In the genomic region with DNA sequence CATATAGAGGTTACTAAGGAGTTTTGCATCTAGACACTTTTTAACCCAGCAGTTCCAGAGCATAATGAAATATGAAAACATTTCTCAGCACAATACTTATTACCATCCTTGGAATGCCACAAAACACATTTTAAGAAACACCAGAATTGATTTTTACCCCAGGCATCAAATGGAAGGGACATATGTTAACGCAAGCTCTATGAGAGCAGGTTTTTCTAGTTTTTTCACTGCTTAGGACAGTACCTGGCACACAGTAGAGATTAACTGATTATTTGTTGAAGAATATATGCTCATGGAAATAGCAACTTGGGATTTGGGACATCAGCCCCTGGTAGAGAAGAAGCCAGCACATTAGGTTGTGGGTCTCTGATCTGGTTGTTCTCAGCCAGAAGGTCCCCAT, we compare ENCODE assay signal across 14 cellular contexts.
A peak's percentile ranks its signal among the peaks of the same experiment; 100 is the strongest.
DNase-seq lines count a peak whose midpoint lies in the region; ATAC-seq and TF ChIP-seq lines count a peak whose summit lies in the region.
"Had no signal": no experiment of that assay in that cellular context is flagged by ENCODE, and none has a peak within 500 bp of the region (broad histone marks: within the 10 kb centered on the region; RNA-seq: fewer than 3 reads in every experiment).

No MANE protein-coding gene starts in this region.

- no peak overlapping the region for H2BK5ac ChIP-seq in mesenchymal stem cell (ENCODE audit: low read depth, low read length, poor library complexity, severe bottlenecking)

- H3K27ac ChIP-seq in KOPT-K1 (ENCODE audit: low read depth, low read length, poor library complexity, severe bottlenecking) = peak overlapping the region; percentile 47
- peak overlapping the region; percentile 45 to 71 for H3K27ac ChIP-seq in ascending aorta
- peak overlapping the region; percentile 76 for H3K27ac ChIP-seq in mesenchymal stem cell (ENCODE audit: low read length, poor library complexity, severe bottlenecking)
- peak overlapping the region; percentile 45 to 74 for H3K27ac ChIP-seq in tibial artery

- TF ChIP-seq CTCF in ascending aorta (IDR thresholded peaks at IDR 0.05) (no peak), tibial artery (IDR thresholded peaks at IDR 0.05) (no peak)

- H3K4me2 ChIP-seq in mesenchymal stem cell (ENCODE audit: low read length, poor library complexity, severe bottlenecking) = no peak overlapping the region

- H4K8ac ChIP-seq in mesenchymal stem cell (ENCODE audit: low read length) = peak overlapping the region; percentile 70

- peak overlapping the region; percentile 71 for H2AK5ac ChIP-seq in mesenchymal stem cell (ENCODE audit: low read length, severe bottlenecking)

- no peak overlapping the region for H3K4me3 ChIP-seq in ascending aorta
- no peak overlapping the region for H3K4me3 ChIP-seq in mesenchymal stem cell (ENCODE audit: insufficient read depth in 1 of 2, low read depth in 1 of 2, low read length in 2 of 2)
- H3K4me3 ChIP-seq in tibial artery = no peak overlapping the region
- H3K4me3 ChIP-seq: right atrium auricular region had no signal

- H2BK120ac ChIP-seq in mesenchymal stem cell (ENCODE audit: low read depth, low read length) = no peak overlapping the region

- DNase-seq in ascending aorta (ENCODE audit: low spot score in 2 of 2) (no peak), mesenchymal stem cell (no peak), tibial artery (no peak)
- DNase-seq in effector CD8-positive, alpha-beta T cell (lab: John Stamatoyannopoulos, UW) = no peak
- DNase-seq: activated CD4-positive, CD25-positive, alpha-beta regulatory T cell; activated CD8-positive, alpha-beta memory T cell treated with anti-CD3 and anti-CD28 coated beads for 24 hours; effector memory CD4-positive, alpha-beta T cell; GOT3; KG1; RPMI8226 had no signal

- H3K79me1 ChIP-seq in mesenchymal stem cell (replicated peaks; ENCODE audit: low read length, poor library complexity, severe bottlenecking) = no peaks in the 10 kb centered on the region

- H2AFZ ChIP-seq in mesenchymal stem cell (ENCODE audit: low read depth, low read length) = no peak overlapping the region

- peak overlapping the region; percentile 84 for H2BK15ac ChIP-seq in mesenchymal stem cell (ENCODE audit: low read depth, poor library complexity, severe bottlenecking)

- H4K91ac ChIP-seq in mesenchymal stem cell (ENCODE audit: low read length) = peak overlapping the region; percentile 81

- H3K4me1 ChIP-seq in ascending aorta (peaks cover 3 to 19% of the 10 kb centered on the region in 2 donors), mesenchymal stem cell (ENCODE audit: control insufficient read depth, insufficient read depth, low read depth, low read length) (peaks cover 3% of the 10 kb centered on the region), tibial artery (peaks cover 0 to 51% (median 27%) of the 10 kb centered on the region in 4 donors)

- no peaks in the 10 kb centered on the region for H3K9me3 ChIP-seq in KOPT-K1 (ENCODE audit: insufficient read depth, low read length, poor library complexity, severe bottlenecking)
- H3K9me3 ChIP-seq in ascending aorta = no peaks in the 10 kb centered on the region
- H3K9me3 ChIP-seq in mesenchymal stem cell (ENCODE audit: control insufficient read depth, low read length) = no peaks in the 10 kb centered on the region
- H3K9me3 ChIP-seq in tibial artery = no peaks in the 10 kb centered on the region
- H3K9me3 ChIP-seq: right atrium auricular region had no signal

- ATAC-seq in GM19328 (IDR thresholded peaks at IDR 0.05; ENCODE audit: unreplicated experiment) (no peak), HG02852 (IDR thresholded peaks at IDR 0.05; ENCODE audit: unreplicated experiment) (no peak)

- intact Hi-C loops in ascending aorta (cut with DNase I) (loop anchor here (5.0 to 10.0 kb wide), 4 partner anchors 82 to 1690 kb away; a partner anchor contains a TSS), tibial artery (cut with DNase I; ENCODE audit: low total_unique reads) (no loop called here)

- H3K27me3 ChIP-seq in ascending aorta = no peaks in the 10 kb centered on the region
- no peaks in the 10 kb centered on the region for H3K27me3 ChIP-seq in mesenchymal stem cell (ENCODE audit: control insufficient read depth in 1 of 2, insufficient read depth in 1 of 2, low read length in 2 of 2)
- no peaks in the 10 kb centered on the region for H3K27me3 ChIP-seq in tibial artery
- H3K27me3 ChIP-seq: right atrium auricular region had no signal

- peak overlapping the region in 1 of 2 experiments; percentile 91 for H3K4ac ChIP-seq in mesenchymal stem cell (ENCODE audit: low read depth in 1 of 2, low read length in 2 of 2)

- H3K23ac ChIP-seq in mesenchymal stem cell (ENCODE audit: low read length in 2 of 2) = no peak overlapping the region

- peak overlapping the region; percentile 86 to 87 for H2BK12ac ChIP-seq in mesenchymal stem cell (ENCODE audit: low read length in 2 of 2)

- no peak overlapping the region for H3K9ac ChIP-seq in mesenchymal stem cell (ENCODE audit: low read length)

- peak overlapping the region; percentile 50 to 84 for H3K18ac ChIP-seq in mesenchymal stem cell (ENCODE audit: low read depth in 1 of 2, low read length in 2 of 2)

- 94% methylated on average over 1 of the region's 1 CpG for WGBS in mesenchymal stem cell

- H3K14ac ChIP-seq in mesenchymal stem cell (ENCODE audit: low read length in 2 of 2) = no peak overlapping the region

- H3K36me3 ChIP-seq in KOPT-K1 (ENCODE audit: insufficient read depth, low read length) (no peaks in the 10 kb centered on the region), ascending aorta (no peaks in the 10 kb centered on the region), mesenchymal stem cell (ENCODE audit: control insufficient read depth in 1 of 2, insufficient read depth in 2 of 2, low read depth in 1 of 2, low read length in 2 of 2) (no peaks in the 10 kb centered on the region), tibial artery (no peaks in the 10 kb centered on the region)
- H3K36me3 ChIP-seq: right atrium auricular region had no signal
